Comparison of ENCODE assay signal across 28 cellular contexts in genomic region chr11:11982461-11982860, GRCh38. TPM values are rescaled to one million over a fixed set of nuclear protein-coding genes. Genes with fewer than 3 reads are reported as not detected.
DNase-seq lines count a peak whose midpoint lies in the region; ATAC-seq and TF ChIP-seq lines count a peak whose summit lies in the region.
"Had no signal": no experiment of that assay in that cellular context is flagged by ENCODE, and none has a peak within 500 bp of the region (broad histone marks: within the 10 kb centered on the region; RNA-seq: fewer than 3 reads in every experiment).

No MANE protein-coding gene starts in this region.

- H3K79me2 ChIP-seq in osteoblast (ENCODE audit: insufficient read depth, low read length): no peaks in the 10 kb centered on the region

- TF ChIP-seq CTCF in coronary artery (IDR thresholded peaks at IDR 0.05): no peak
- no peak for TF ChIP-seq CTCF in osteoblast (IDR thresholded peaks at IDR 0.05; ENCODE audit: extremely low read depth, low read depth, low read length)

- H3K9me3 ChIP-seq in right cardiac atrium (ENCODE audit: control insufficient read depth, low read length): no peaks in the 10 kb centered on the region
- no peaks in the 10 kb centered on the region for H3K9me3 ChIP-seq in osteoblast (ENCODE audit: low read depth, low read length)
- H3K9me3 ChIP-seq in aorta (ENCODE audit: control insufficient read depth, low read length): no peaks in the 10 kb centered on the region
- H3K9me3 ChIP-seq: body of pancreas, Caco-2, gastrocnemius medialis, right lobe of liver had no signal

- H4K20me1 ChIP-seq in osteoblast (ENCODE audit: insufficient read depth, low read length): no peaks in the 10 kb centered on the region

- H3K27me3 ChIP-seq in right cardiac atrium (ENCODE audit: control insufficient read depth, insufficient read depth): no peaks in the 10 kb centered on the region
- H3K27me3 ChIP-seq in osteoblast (ENCODE audit: insufficient read depth, low read length): no peaks in the 10 kb centered on the region
- no peaks in the 10 kb centered on the region for H3K27me3 ChIP-seq in aorta (ENCODE audit: control insufficient read depth in 1 of 2, insufficient read depth in 2 of 2, low read length in 1 of 2)
- H3K27me3 ChIP-seq: body of pancreas, gastrocnemius medialis, right lobe of liver had no signal

- peaks cover 3% of the 10 kb centered on the region for H3K27me3 Mint-ChIP-seq in activated naive CD8-positive, alpha-beta T cell treated with anti-CD3 and anti-CD28 coated beads for 36 hours
- H3K27me3 Mint-ChIP-seq: type B pancreatic cell had no signal

- no peak overlapping the region for H3K4me3 ChIP-seq in right cardiac atrium (ENCODE audit: low read length)
- H3K4me3 ChIP-seq in coronary artery: no peak overlapping the region
- no peak overlapping the region for H3K4me3 ChIP-seq in osteoblast (ENCODE audit: insufficient read depth, low read length)
- no peak overlapping the region for H3K4me3 ChIP-seq in aorta (ENCODE audit: low read length in 2 of 2)
- H3K4me3 ChIP-seq: body of pancreas, gastrocnemius medialis, right lobe of liver had no signal

- H3K27ac ChIP-seq in right cardiac atrium (ENCODE audit: low read length) (peak overlapping the region; percentile 97), coronary artery (peak overlapping the region; percentile 51 to 93), osteoblast (ENCODE audit: low read depth, low read length) (peak overlapping the region; percentile 46), aorta (ENCODE audit: low read depth in 1 of 2, low read length in 2 of 2) (peak overlapping the region; percentile 2 to 7)
- H3K27ac ChIP-seq: body of pancreas, gastrocnemius medialis, right lobe of liver had no signal

- no peak overlapping the region for H2AFZ ChIP-seq in osteoblast (ENCODE audit: low read length)

- no peaks in the 10 kb centered on the region for H3K36me3 Mint-ChIP-seq in activated naive CD8-positive, alpha-beta T cell treated with anti-CD3 and anti-CD28 coated beads for 36 hours
- H3K36me3 Mint-ChIP-seq: activated CD8-positive, alpha-beta memory T cell treated with anti-CD3 and anti-CD28 coated beads, Interleukin-2, amount 10 ng/mL, durations not matched to agents 7 days and 5 days had no signal

- peak overlapping the region; percentile 1 for H3K4me2 ChIP-seq in osteoblast (ENCODE audit: insufficient read depth, low read length)

- H3K4me1 Mint-ChIP-seq in activated naive CD8-positive, alpha-beta T cell treated with anti-CD3 and anti-CD28 coated beads for 36 hours: peaks cover 3% of the 10 kb centered on the region
- H3K4me1 Mint-ChIP-seq: activated B cell treated with CpG ODN at 0.5 μM for 24 hours had no signal

- H3K4me3 Mint-ChIP-seq in activated naive CD8-positive, alpha-beta T cell treated with anti-CD3 and anti-CD28 coated beads for 36 hours: no peak overlapping the region
- H3K4me3 Mint-ChIP-seq: activated B cell treated with CpG ODN at 0.5 μM for 24 hours; activated CD8-positive, alpha-beta memory T cell treated with anti-CD3 and anti-CD28 coated beads, Interleukin-2, amount 10 ng/mL, durations not matched to agents 7 days and 5 days; type B pancreatic cell had no signal

- H3K9me3 Mint-ChIP-seq in activated naive CD8-positive, alpha-beta T cell treated with anti-CD3 and anti-CD28 coated beads for 36 hours: no peaks in the 10 kb centered on the region
- H3K9me3 Mint-ChIP-seq: type B pancreatic cell had no signal

- ATAC-seq in right cardiac atrium (no peak), aorta (ENCODE audit: low FRiP score) (no peak), HG02973 (IDR thresholded peaks at IDR 0.05; ENCODE audit: unreplicated experiment) (no peak)
- ATAC-seq: activated CD8-positive, alpha-beta memory T cell treated with anti-CD3 and anti-CD28 coated beads, Interleukin-2, amount 10 ng/mL, durations not matched to agents 7 days and 5 days; body of pancreas; left colon; right lobe of liver had no signal

- H3K36me3 ChIP-seq in osteoblast (ENCODE audit: insufficient read depth, low read length) (no peaks in the 10 kb centered on the region), aorta (ENCODE audit: control insufficient read depth in 1 of 2, insufficient read depth in 2 of 2, low read length in 1 of 2) (no peaks in the 10 kb centered on the region)
- H3K36me3 ChIP-seq: gastrocnemius medialis, right lobe of liver had no signal

- 94% methylated on average over 10 of the region's 10 CpGs for WGBS in right cardiac atrium
- WGBS in aorta, 2 donors: 93 to 94% methylated on average over 10 of the region's 10 CpGs

- intact Hi-C loops in right cardiac atrium (cut with DNase I): no loop called here
- intact Hi-C loops in cardiac septum (cut with DNase I): no loop called here
- intact Hi-C loops in aorta (cut with DNase I): no loop called here

- DNase-seq in right cardiac atrium (no peak), cardiac septum (ENCODE audit: low spot score) (no peak), coronary artery (ENCODE audit: low spot score) (no peak), osteoblast (ENCODE audit: insufficient read length, low spot score, missing footprints) (no peak), aorta (no peak), NCI-H2171 treated with DMSO at 0.1 percent for 48 hours (lab: John Stamatoyannopoulos, UW) (no peak)
- DNase-seq in activated naive CD8-positive, alpha-beta T cell treated with anti-CD3 and anti-CD28 coated beads for 36 hours: no peak
- DNase-seq: activated B cell treated with CpG ODN at 0.5 μM for 24 hours; activated CD8-positive, alpha-beta memory T cell treated with anti-CD3 and anti-CD28 coated beads, Interleukin-2, amount 10 ng/mL, durations not matched to agents 7 days and 5 days; body of pancreas; C1 segment of cervical spinal cord; Caco-2; cerebellar nuclear complex; DMS53; gastrocnemius medialis; hippocampal formation; left colon; mesendoderm; NCI-H1436; NCI-H2107; NCI-H446; NCI-H748 treated with DMSO at 0.1 percent for 48 hours; right lobe of liver; stimulated activated CD4-positive, alpha-beta T cell treated with anti-CD3 and anti-CD28 coated beads, Interleukin-12 subunit alpha, Interleukin-12 subunit beta, amount 100 ng/mL, for 4 hours; stimulated activated CD4-positive, alpha-beta T cell treated with anti-CD3 and anti-CD28 coated beads, Interleukin-2, amount 100 ng/mL, for 48 hours had no signal

- no peak overlapping the region for H3K27ac Mint-ChIP-seq in activated naive CD8-positive, alpha-beta T cell treated with anti-CD3 and anti-CD28 coated beads for 36 hours
- H3K27ac Mint-ChIP-seq: activated B cell treated with CpG ODN at 0.5 μM for 24 hours; activated CD8-positive, alpha-beta memory T cell treated with anti-CD3 and anti-CD28 coated beads, Interleukin-2, amount 10 ng/mL, durations not matched to agents 7 days and 5 days; type B pancreatic cell had no signal

- H3K4me1 ChIP-seq in right cardiac atrium (ENCODE audit: control insufficient read depth, insufficient read depth, low read length): peaks cover 42% of the 10 kb centered on the region
- H3K4me1 ChIP-seq in osteoblast (ENCODE audit: insufficient read depth, low read length): peaks cover 64% of the 10 kb centered on the region
- peaks cover 7 to 9% of the 10 kb centered on the region in 2 donors for H3K4me1 ChIP-seq in aorta (ENCODE audit: control insufficient read depth in 1 of 2, insufficient read depth in 2 of 2, low read length in 2 of 2)

RNA-seq across cellular contexts. Expression of gene DKK3, which starts 26.0 kb away (rescaled TPM):
- total RNA-seq in right cardiac atrium: 1,000 to 10,000 TPM; 2,567 to 3,299 (median 2,969) TPM
- polyA plus RNA-seq in right cardiac atrium: 2,307 TPM
- total RNA-seq in cardiac septum: 980 TPM
- 52.2 and 72.4 TPM in 2 replicates for total RNA-seq in osteoblast
- total RNA-seq in aorta: 100 to 1,000 TPM; 250 to 313 TPM
- 100 to 1,000 TPM; 471 to 938 TPM for polyA plus RNA-seq in aorta
- total RNA-seq in activated naive CD8-positive, alpha-beta T cell treated with anti-CD3 and anti-CD28 coated beads for 36 hours: under 1 TPM in 1 of 2 experiments, not detected in 1; 0.46 TPM
- total RNA-seq: activated B cell treated with CpG ODN at 0.5 μM for 24 hours; activated CD8-positive, alpha-beta memory T cell treated with anti-CD3 and anti-CD28 coated beads, Interleukin-2, amount 10 ng/mL, durations not matched to agents 7 days and 5 days; T-helper 1 cell treated with Interleukin-12 subunit alpha and Interleukin-12 subunit beta and Interleukin-4 antibody, amounts not matched to agents 30 ng/mL and 1 ng/mL, for 36 hours had no signal

Comparison
In these comparisons a context has a peak if more than half of its experiments do, and no peak if none do; other contexts are left out.
1. H3K27ac ChIP-seq: peak in every context shown above with its lines; median percentile 97 in right cardiac atrium; 72 in coronary artery; 46 in osteoblast; 4 in aorta.
2. RNA of gene DKK3, which starts 26.0 kb away (total RNA-seq): 2,567 to 3,299 TPM in right cardiac atrium, 980 TPM in cardiac septum (single experiment), 250 to 313 TPM in aorta and 52.2 to 72.4 TPM in osteoblast; 0.46 TPM in activated naive CD8-positive, alpha-beta T cell treated with anti-CD3 and anti-CD28 coated beads for 36 hours; every median in the first group is over 10 times any median in the second.